Comparison of ENCODE assay signal across 1 cellular context in genomic region chr12:109462868-109463692, GRCh38.
TF ChIP-seq lines count a peak whose summit lies in the region.

No MANE protein-coding gene starts in this region.

TF ChIP-seq in K562, 482 proteins besides CTCF, POLR2A, EP300 and RAD21 (continued from another document):
- TF ChIP-seq, protein P1, sequence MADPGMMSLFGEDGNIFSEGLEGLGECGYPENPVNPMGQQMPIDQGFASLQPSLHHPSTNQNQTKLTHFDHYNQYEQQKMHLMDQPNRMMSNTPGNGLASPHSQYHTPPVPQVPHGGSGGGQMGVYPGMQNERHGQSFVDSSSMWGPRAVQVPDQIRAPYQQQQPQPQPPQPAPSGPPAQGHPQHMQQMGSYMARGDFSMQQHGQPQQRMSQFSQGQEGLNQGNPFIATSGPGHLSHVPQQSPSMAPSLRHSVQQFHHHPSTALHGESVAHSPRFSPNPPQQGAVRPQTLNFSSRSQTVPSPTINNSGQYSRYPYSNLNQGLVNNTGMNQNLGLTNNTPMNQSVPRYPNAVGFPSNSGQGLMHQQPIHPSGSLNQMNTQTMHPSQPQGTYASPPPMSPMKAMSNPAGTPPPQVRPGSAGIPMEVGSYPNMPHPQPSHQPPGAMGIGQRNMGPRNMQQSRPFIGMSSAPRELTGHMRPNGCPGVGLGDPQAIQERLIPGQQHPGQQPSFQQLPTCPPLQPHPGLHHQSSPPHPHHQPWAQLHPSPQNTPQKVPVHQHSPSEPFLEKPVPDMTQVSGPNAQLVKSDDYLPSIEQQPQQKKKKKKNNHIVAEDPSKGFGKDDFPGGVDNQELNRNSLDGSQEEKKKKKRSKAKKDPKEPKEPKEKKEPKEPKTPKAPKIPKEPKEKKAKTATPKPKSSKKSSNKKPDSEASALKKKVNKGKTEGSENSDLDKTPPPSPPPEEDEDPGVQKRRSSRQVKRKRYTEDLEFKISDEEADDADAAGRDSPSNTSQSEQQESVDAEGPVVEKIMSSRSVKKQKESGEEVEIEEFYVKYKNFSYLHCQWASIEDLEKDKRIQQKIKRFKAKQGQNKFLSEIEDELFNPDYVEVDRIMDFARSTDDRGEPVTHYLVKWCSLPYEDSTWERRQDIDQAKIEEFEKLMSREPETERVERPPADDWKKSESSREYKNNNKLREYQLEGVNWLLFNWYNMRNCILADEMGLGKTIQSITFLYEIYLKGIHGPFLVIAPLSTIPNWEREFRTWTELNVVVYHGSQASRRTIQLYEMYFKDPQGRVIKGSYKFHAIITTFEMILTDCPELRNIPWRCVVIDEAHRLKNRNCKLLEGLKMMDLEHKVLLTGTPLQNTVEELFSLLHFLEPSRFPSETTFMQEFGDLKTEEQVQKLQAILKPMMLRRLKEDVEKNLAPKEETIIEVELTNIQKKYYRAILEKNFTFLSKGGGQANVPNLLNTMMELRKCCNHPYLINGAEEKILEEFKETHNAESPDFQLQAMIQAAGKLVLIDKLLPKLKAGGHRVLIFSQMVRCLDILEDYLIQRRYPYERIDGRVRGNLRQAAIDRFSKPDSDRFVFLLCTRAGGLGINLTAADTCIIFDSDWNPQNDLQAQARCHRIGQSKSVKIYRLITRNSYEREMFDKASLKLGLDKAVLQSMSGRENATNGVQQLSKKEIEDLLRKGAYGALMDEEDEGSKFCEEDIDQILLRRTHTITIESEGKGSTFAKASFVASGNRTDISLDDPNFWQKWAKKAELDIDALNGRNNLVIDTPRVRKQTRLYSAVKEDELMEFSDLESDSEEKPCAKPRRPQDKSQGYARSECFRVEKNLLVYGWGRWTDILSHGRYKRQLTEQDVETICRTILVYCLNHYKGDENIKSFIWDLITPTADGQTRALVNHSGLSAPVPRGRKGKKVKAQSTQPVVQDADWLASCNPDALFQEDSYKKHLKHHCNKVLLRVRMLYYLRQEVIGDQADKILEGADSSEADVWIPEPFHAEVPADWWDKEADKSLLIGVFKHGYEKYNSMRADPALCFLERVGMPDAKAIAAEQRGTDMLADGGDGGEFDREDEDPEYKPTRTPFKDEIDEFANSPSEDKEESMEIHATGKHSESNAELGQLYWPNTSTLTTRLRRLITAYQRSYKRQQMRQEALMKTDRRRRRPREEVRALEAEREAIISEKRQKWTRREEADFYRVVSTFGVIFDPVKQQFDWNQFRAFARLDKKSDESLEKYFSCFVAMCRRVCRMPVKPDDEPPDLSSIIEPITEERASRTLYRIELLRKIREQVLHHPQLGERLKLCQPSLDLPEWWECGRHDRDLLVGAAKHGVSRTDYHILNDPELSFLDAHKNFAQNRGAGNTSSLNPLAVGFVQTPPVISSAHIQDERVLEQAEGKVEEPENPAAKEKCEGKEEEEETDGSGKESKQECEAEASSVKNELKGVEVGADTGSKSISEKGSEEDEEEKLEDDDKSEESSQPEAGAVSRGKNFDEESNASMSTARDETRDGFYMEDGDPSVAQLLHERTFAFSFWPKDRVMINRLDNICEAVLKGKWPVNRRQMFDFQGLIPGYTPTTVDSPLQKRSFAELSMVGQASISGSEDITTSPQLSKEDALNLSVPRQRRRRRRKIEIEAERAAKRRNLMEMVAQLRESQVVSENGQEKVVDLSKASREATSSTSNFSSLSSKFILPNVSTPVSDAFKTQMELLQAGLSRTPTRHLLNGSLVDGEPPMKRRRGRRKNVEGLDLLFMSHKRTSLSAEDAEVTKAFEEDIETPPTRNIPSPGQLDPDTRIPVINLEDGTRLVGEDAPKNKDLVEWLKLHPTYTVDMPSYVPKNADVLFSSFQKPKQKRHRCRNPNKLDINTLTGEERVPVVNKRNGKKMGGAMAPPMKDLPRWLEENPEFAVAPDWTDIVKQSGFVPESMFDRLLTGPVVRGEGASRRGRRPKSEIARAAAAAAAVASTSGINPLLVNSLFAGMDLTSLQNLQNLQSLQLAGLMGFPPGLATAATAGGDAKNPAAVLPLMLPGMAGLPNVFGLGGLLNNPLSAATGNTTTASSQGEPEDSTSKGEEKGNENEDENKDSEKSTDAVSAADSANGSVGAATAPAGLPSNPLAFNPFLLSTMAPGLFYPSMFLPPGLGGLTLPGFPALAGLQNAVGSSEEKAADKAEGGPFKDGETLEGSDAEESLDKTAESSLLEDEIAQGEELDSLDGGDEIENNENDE (IDR thresholded peaks at IDR 0.05; ENCODE audit: low read depth, low read length): no peak
- TF ChIP-seq NFXL1 (CRISPR knock-in tag; IDR thresholded peaks at IDR 0.05) (no peak), ZZZ3 (IDR thresholded peaks at IDR 0.05) (no peak)
